In genomic region chr1:116529199-116529616, GRCh38 we compare ENCODE assay signal across 2 cellular contexts.
TF ChIP-seq lines count a peak whose summit lies in the region.

No MANE protein-coding gene starts in this region.

TF ChIP-seq in HepG2, 621 proteins besides CTCF, POLR2A, EP300 and RAD21 (continued from another document):
- TF ChIP-seq, protein P1, sequence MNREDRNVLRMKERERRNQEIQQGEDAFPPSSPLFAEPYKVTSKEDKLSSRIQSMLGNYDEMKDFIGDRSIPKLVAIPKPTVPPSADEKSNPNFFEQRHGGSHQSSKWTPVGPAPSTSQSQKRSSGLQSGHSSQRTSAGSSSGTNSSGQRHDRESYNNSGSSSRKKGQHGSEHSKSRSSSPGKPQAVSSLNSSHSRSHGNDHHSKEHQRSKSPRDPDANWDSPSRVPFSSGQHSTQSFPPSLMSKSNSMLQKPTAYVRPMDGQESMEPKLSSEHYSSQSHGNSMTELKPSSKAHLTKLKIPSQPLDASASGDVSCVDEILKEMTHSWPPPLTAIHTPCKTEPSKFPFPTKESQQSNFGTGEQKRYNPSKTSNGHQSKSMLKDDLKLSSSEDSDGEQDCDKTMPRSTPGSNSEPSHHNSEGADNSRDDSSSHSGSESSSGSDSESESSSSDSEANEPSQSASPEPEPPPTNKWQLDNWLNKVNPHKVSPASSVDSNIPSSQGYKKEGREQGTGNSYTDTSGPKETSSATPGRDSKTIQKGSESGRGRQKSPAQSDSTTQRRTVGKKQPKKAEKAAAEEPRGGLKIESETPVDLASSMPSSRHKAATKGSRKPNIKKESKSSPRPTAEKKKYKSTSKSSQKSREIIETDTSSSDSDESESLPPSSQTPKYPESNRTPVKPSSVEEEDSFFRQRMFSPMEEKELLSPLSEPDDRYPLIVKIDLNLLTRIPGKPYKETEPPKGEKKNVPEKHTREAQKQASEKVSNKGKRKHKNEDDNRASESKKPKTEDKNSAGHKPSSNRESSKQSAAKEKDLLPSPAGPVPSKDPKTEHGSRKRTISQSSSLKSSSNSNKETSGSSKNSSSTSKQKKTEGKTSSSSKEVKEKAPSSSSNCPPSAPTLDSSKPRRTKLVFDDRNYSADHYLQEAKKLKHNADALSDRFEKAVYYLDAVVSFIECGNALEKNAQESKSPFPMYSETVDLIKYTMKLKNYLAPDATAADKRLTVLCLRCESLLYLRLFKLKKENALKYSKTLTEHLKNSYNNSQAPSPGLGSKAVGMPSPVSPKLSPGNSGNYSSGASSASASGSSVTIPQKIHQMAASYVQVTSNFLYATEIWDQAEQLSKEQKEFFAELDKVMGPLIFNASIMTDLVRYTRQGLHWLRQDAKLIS (CRISPR knock-in tag; IDR thresholded peaks at IDR 0.05) = no peak

TF ChIP-seq in SK-N-SH, 30 proteins besides CTCF, POLR2A, EP300 and RAD21 (continued from another document):
- TF ChIP-seq RXRA (IDR thresholded peaks at IDR 0.05; ENCODE audit: borderline replicate concordance, low read depth) = no peak
TF ChIP-seq in SK-N-SH: peak in this region for 1.
